Comparison of ENCODE assay signal across 17 cellular contexts in the genomic region with DNA sequence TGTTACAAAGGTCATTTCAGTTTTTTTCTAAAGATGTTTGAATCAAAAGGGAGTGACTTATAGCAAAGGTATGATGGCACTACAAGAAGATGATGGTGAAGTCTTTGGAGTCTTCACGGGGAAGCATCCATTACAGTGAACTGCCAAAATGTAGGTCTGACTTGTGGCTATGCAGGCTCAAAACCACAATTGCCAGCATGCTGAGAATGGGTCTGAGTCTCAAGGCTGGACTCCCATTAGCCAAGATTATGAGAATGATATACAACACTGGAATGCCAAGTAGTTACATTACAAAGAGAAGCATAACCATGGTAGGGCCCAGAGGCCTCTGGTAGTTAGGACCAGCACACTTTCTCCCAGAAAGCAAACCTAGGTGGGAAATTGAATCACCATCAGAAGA.
DNase-seq lines count a peak whose midpoint lies in the region; ATAC-seq lines count a peak whose summit lies in the region.
"Had no signal": no experiment of that assay in that cellular context is flagged by ENCODE, and none has a peak within 500 bp of the region (broad histone marks: within the 10 kb centered on the region; RNA-seq: fewer than 3 reads in every experiment).

No MANE protein-coding gene starts in this region.

- POLR2A ChIA-PET in naive thymus-derived CD4-positive, alpha-beta T cell (lab: Charles Lee) = no interaction called here

- no peak overlapping the region for H2AK5ac ChIP-seq in trophoblast cell (ENCODE audit: low read length)

- no peak overlapping the region for H4K12ac ChIP-seq in trophoblast cell (ENCODE audit: low read depth, low read length)

- no peak overlapping the region for H3K4me3 Mint-ChIP-seq in naive thymus-derived CD4-positive, alpha-beta T cell
- H3K4me3 Mint-ChIP-seq: CD4-positive, alpha-beta T cell had no signal

- intact Hi-C loops in naive thymus-derived CD4-positive, alpha-beta T cell (cut with micrococcal nuclease) = no loop called here

- H3K79me2 ChIP-seq in trophoblast cell (ENCODE audit: control insufficient read depth, insufficient read depth, low read length, poor library complexity) = no peaks in the 10 kb centered on the region

- no peak overlapping the region for H2BK5ac ChIP-seq in trophoblast cell (ENCODE audit: low read depth, low read length, poor library complexity)

- no peak overlapping the region for H4K91ac ChIP-seq in trophoblast cell (ENCODE audit: low read depth, low read length)

- H3K18ac ChIP-seq in trophoblast cell (ENCODE audit: low read length) = no peak overlapping the region

- no peak overlapping the region for H3K27ac ChIP-seq in trophoblast cell (ENCODE audit: low read depth, low read length)
- no peak overlapping the region for H3K27ac ChIP-seq in naive thymus-derived CD4-positive, alpha-beta T cell (ENCODE audit: low read depth, low read length)
- H3K27ac ChIP-seq: C4-2B had no signal

- no peaks in the 10 kb centered on the region for H3K4me1 Mint-ChIP-seq in naive thymus-derived CD4-positive, alpha-beta T cell

- no peak overlapping the region for H2BK12ac ChIP-seq in trophoblast cell (ENCODE audit: low read length)

- no peaks in the 10 kb centered on the region for H3K4me1 ChIP-seq in trophoblast cell (ENCODE audit: control insufficient read depth in 1 of 2, insufficient read depth in 2 of 2, low read length in 2 of 2)
- H3K4me1 ChIP-seq in naive thymus-derived CD4-positive, alpha-beta T cell (ENCODE audit: control insufficient read depth in 2 of 2, insufficient read depth in 2 of 2, low read length in 2 of 2) = no peaks in the 10 kb centered on the region
- H3K4me1 ChIP-seq: Caco-2 had no signal

- H3K36me3 Mint-ChIP-seq in naive thymus-derived CD4-positive, alpha-beta T cell = no peaks in the 10 kb centered on the region

- H3K9me3 ChIP-seq in trophoblast cell (ENCODE audit: insufficient read depth, low read depth, low read length) = no peaks in the 10 kb centered on the region
- H3K9me3 ChIP-seq in naive thymus-derived CD4-positive, alpha-beta T cell (ENCODE audit: control insufficient read depth in 2 of 3, low read length in 3 of 3) = no peaks in the 10 kb centered on the region
- H3K9me3 ChIP-seq: Caco-2 had no signal

- H3K79me1 ChIP-seq in trophoblast cell (ENCODE audit: low read length) = no peaks in the 10 kb centered on the region

- no peaks in the 10 kb centered on the region for H3K36me3 ChIP-seq in trophoblast cell (ENCODE audit: control insufficient read depth in 1 of 2, insufficient read depth in 2 of 2, low read length in 2 of 2)
- no peaks in the 10 kb centered on the region for H3K36me3 ChIP-seq in naive thymus-derived CD4-positive, alpha-beta T cell (ENCODE audit: control insufficient read depth in 2 of 3, insufficient read depth in 3 of 3, low read length in 3 of 3)

- peaks cover 12 to 34% (median 21%) of the 10 kb centered on the region in 5 donors for H3K27me3 Mint-ChIP-seq in naive thymus-derived CD4-positive, alpha-beta T cell

- no peak overlapping the region for H2BK120ac ChIP-seq in trophoblast cell (ENCODE audit: insufficient read depth, low read length, poor library complexity)

- no peak for ATAC-seq in naive thymus-derived CD4-positive, alpha-beta T cell
- ATAC-seq: HCT116 had no signal

- H3K9ac ChIP-seq in trophoblast cell (ENCODE audit: low read length) = no peak overlapping the region

- no peaks in the 10 kb centered on the region for H3K27me3 ChIP-seq in trophoblast cell (ENCODE audit: insufficient read depth, low read length)
- no peaks in the 10 kb centered on the region for H3K27me3 ChIP-seq in naive thymus-derived CD4-positive, alpha-beta T cell (ENCODE audit: control insufficient read depth in 2 of 2, insufficient read depth in 2 of 2, low read length in 2 of 2)

- DNase-seq in EH (ENCODE audit: low read depth) (peak; percentile 66), M059J (ENCODE audit: low read depth) (peak; percentile 15), astrocyte of the hippocampus (ENCODE audit: low read depth, low spot score) (peak; percentile 20), trophoblast cell (peak; percentile 29 to 34), NCI-H2227 treated with DMSO at 0.1 percent for 48 hours (lab: John Stamatoyannopoulos, UW) (no peak), AG20443 (ENCODE audit: low spot score) (no peak)
- no peak for DNase-seq in naive thymus-derived CD4-positive, alpha-beta T cell
- DNase-seq in activated effector memory CD4-positive, alpha-beta T cell treated with Interleukin-2 at 50 U/mL for 16 hours = no peak
- DNase-seq: 8988T; AML-193; Caco-2; CD4-positive, alpha-beta T cell; GF-D8; GOT3; H7 had no signal

- H3K14ac ChIP-seq in trophoblast cell (ENCODE audit: low read length) = no peak overlapping the region

- H3K23ac ChIP-seq in trophoblast cell (ENCODE audit: low read length) = no peak overlapping the region

- CTCF ChIA-PET in naive thymus-derived CD4-positive, alpha-beta T cell (lab: Charles Lee) = no interaction called here

- no peak overlapping the region for H4K8ac ChIP-seq in trophoblast cell (ENCODE audit: low read depth, low read length)

- H3K4ac ChIP-seq in trophoblast cell (ENCODE audit: low read depth, low read length) = no peak overlapping the region

- no peak overlapping the region for H3K4me2 ChIP-seq in trophoblast cell (ENCODE audit: low read length)

- H3K27ac Mint-ChIP-seq in naive thymus-derived CD4-positive, alpha-beta T cell = no peak overlapping the region
- H3K27ac Mint-ChIP-seq: CD4-positive, alpha-beta T cell had no signal

- no CpG with 5 or more reads among the region's 1 CpG for WGBS in trophoblast cell (ENCODE audit: extremely low coverage, insufficient coverage, insufficient read length)

- no peak overlapping the region for H3K4me3 ChIP-seq in trophoblast cell (ENCODE audit: low read depth, low read length)
- H3K4me3 ChIP-seq in naive thymus-derived CD4-positive, alpha-beta T cell (ENCODE audit: low read length) = no peak overlapping the region

- H3K9me3 Mint-ChIP-seq in naive thymus-derived CD4-positive, alpha-beta T cell = peaks cover 0 to 5% (median 0%) of the 10 kb centered on the region in 11 donors
- H3K9me3 Mint-ChIP-seq: CD4-positive, alpha-beta T cell had no signal

- no peak overlapping the region for H2AFZ ChIP-seq in trophoblast cell (ENCODE audit: insufficient read depth, low read length, poor library complexity)

Comparison
In these comparisons a context has a peak if more than half of its experiments do, and no peak if none do; other contexts are left out.
1. DNase-seq: peak in EH (single experiment), M059J (single experiment), astrocyte of the hippocampus (single experiment) and trophoblast cell (2 of 2); none in naive thymus-derived CD4-positive, alpha-beta T cell (0 of 9), NCI-H2227 treated with DMSO at 0.1 percent for 48 hours (single experiment), AG20443 (single experiment) and activated effector memory CD4-positive, alpha-beta T cell treated with Interleukin-2 at 50 U/mL for 16 hours (single experiment).